In the genomic region with DNA sequence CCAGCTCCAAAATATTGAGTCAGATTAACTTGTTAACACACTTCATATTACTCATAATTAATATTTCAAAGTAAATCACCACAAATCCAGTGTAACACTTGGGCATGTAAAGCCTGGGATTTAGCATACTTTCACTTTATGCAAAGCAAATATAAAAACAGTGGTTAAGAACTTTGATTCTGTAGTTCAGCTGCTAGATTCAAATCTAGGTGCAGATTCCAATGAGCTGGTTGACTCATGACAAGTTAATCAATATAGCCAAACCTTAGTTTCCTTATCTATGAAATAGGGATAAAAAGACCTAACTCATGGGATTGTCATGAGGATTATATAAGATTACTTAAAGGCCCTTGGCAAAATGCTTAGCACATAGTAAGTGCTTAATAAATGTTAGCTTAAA, we compare ENCODE assay signal across 21 cellular contexts. TPM values are rescaled to one million over a fixed set of nuclear protein-coding genes. Genes with fewer than 3 reads are reported as not detected.
DNase-seq lines count a peak whose midpoint lies in the region; ATAC-seq, FAIRE-seq and TF ChIP-seq lines count a peak whose summit lies in the region.
"Had no signal": no experiment of that assay in that cellular context is flagged by ENCODE, and none has a peak within 500 bp of the region (broad histone marks: within the 10 kb centered on the region; RNA-seq: fewer than 3 reads in every experiment).

No MANE protein-coding gene starts in this region.

- no peaks in the 10 kb centered on the region for H3K36me3 Mint-ChIP-seq in glutamatergic neuron (ENCODE audit: unreplicated experiment)
- H3K36me3 Mint-ChIP-seq: CD4-positive, CD25-positive, alpha-beta regulatory T cell; CD8-positive, alpha-beta memory T cell had no signal

- no peak overlapping the region for H2AFZ ChIP-seq in HepG2 (ENCODE audit: low read length)
- H2AFZ ChIP-seq: GM23338 had no signal

- FAIRE-seq in HepG2 (lab: Jason Lieb, UNC) (no peak), small intestine (lab: Jason Lieb, UNC) (no peak)
- FAIRE-seq: A204.1, G401.6, GM12891, H54 had no signal

- H3K79me2 ChIP-seq in HepG2 (ENCODE audit: insufficient read depth, low read length) = no peaks in the 10 kb centered on the region

- in situ Hi-C loops in HepG2 (cut with HindIII; ENCODE audit: extremely low pct_ligation_motif_present, low pct_unique_long_range_greater_than_20kb) = no loop called here

- no TSS peak for BruUV-seq in HepG2 (replicated peaks; lab: Mats Ljungman, UMichigan)

- no peaks in the 10 kb centered on the region for H3K27me3 Mint-ChIP-seq in glutamatergic neuron (ENCODE audit: unreplicated experiment)
- H3K27me3 Mint-ChIP-seq: CD4-positive, CD25-positive, alpha-beta regulatory T cell had no signal

- TF ChIP-seq EP300 in HepG2 (IDR thresholded peaks at IDR 0.05; ENCODE audit: low read depth in 2 of 2, low read length in 2 of 2) (no peak), HepG2 (CRISPR knock-in tag; IDR thresholded peaks at IDR 0.05; ENCODE audit: borderline replicate concordance) (no peak)

- H3K27ac Mint-ChIP-seq in glutamatergic neuron (ENCODE audit: unreplicated experiment) = peak overlapping the region; percentile 43
- H3K27ac Mint-ChIP-seq: CD4-positive, CD25-positive, alpha-beta regulatory T cell; CD8-positive, alpha-beta memory T cell; GM23338 had no signal

- H3K9me3 ChIP-seq in liver (ENCODE audit: control insufficient read depth in 4 of 4, low read length in 3 of 4) (no peaks in the 10 kb centered on the region), HepG2 (ENCODE audit: low read length) (no peaks in the 10 kb centered on the region), small intestine (ENCODE audit: control insufficient read depth, low read depth) (no peaks in the 10 kb centered on the region), left lung (no peaks in the 10 kb centered on the region)
- H3K9me3 ChIP-seq: BE2C had no signal

- no peak overlapping the region for H3K4me3 Mint-ChIP-seq in glutamatergic neuron (ENCODE audit: unreplicated experiment)
- H3K4me3 Mint-ChIP-seq: CD4-positive, CD25-positive, alpha-beta regulatory T cell; CD8-positive, alpha-beta memory T cell; GM23338 had no signal

- ATAC-seq in HepG2 = no peak
- no peak for ATAC-seq in left lung
- ATAC-seq in GM18868 (IDR thresholded peaks at IDR 0.05; ENCODE audit: unreplicated experiment) = no peak
- ATAC-seq: GM23338 had no signal

- H3K27me3 ChIP-seq in liver (ENCODE audit: control insufficient read depth in 4 of 4, insufficient read depth in 4 of 4, low read length in 3 of 4) = no peaks in the 10 kb centered on the region
- H3K27me3 ChIP-seq in HepG2 (ENCODE audit: control insufficient read depth in 1 of 2, insufficient read depth in 2 of 2, low read length in 2 of 2) = no peaks in the 10 kb centered on the region
- H3K27me3 ChIP-seq in small intestine (ENCODE audit: control insufficient read depth in 2 of 2, insufficient read depth in 2 of 2, low read length in 2 of 2) = no peaks in the 10 kb centered on the region
- no peaks in the 10 kb centered on the region for H3K27me3 ChIP-seq in left lung
- H3K27me3 ChIP-seq: BE2C had no signal

- POLR2A ChIA-PET in HepG2 (lab: Yijun Ruan, JAX) = no interaction called here

- peaks cover 5% of the 10 kb centered on the region for H3K9me3 Mint-ChIP-seq in glutamatergic neuron (ENCODE audit: unreplicated experiment)
- H3K9me3 Mint-ChIP-seq: GM23338 had no signal

- TF ChIP-seq CTCF in liver (IDR thresholded peaks at IDR 0.05; ENCODE audit: low read depth, low read length, missing input control) (no peak), HepG2 (CRISPR knock-in tag; IDR thresholded peaks at IDR 0.05) (no peak), glutamatergic neuron (IDR thresholded peaks at IDR 0.05; ENCODE audit: partially characterized antibody, unreplicated experiment) (no peak), left lung (IDR thresholded peaks at IDR 0.05) (no peak)

- H3K9ac ChIP-seq in liver (ENCODE audit: low read depth in 1 of 2, low read length in 2 of 2) (no peak overlapping the region), HepG2 (ENCODE audit: insufficient read depth, low read depth, low read length) (no peak overlapping the region)

- H3K36me3 ChIP-seq in liver (ENCODE audit: control insufficient read depth in 4 of 4, insufficient read depth in 3 of 4, low read depth in 1 of 4, low read length in 3 of 4) (no peaks in the 10 kb centered on the region), HepG2 (replicated peaks in 1 of 2; ENCODE audit: control insufficient read depth in 1 of 2, insufficient read depth in 2 of 2, low read length in 2 of 2) (no peaks in the 10 kb centered on the region), small intestine (ENCODE audit: control insufficient read depth in 2 of 2, insufficient read depth in 2 of 2, low read length in 2 of 2) (no peaks in the 10 kb centered on the region), left lung (no peaks in the 10 kb centered on the region)
- H3K36me3 ChIP-seq: BE2C had no signal

- intact Hi-C loops in HepG2 (cut with micrococcal nuclease; ENCODE audit: unreplicated experiment) = no loop called here
- intact Hi-C loops in left lung (cut with DNase I) = no loop called here

- H4K20me1 ChIP-seq in HepG2 (ENCODE audit: insufficient read depth, low read length) = no peaks in the 10 kb centered on the region

- H3K4me2 ChIP-seq in HepG2 (ENCODE audit: low read depth, low read length) = no peak overlapping the region
- H3K4me2 ChIP-seq: GM23338 had no signal

- DNase-seq in HepG2 (ENCODE audit: low spot score) (no peak), glutamatergic neuron (no peak), small intestine (peak; percentile 76), left lung (no peak), SHP77 treated with DMSO at 0.1 percent for 48 hours (lab: John Stamatoyannopoulos, UW) (no peak)
- DNase-seq: ACHN; BE2C; C1 segment of cervical spinal cord; CD4-positive, CD25-positive, alpha-beta regulatory T cell; CD8-positive, alpha-beta memory T cell; COR-L47; HCEC 1CT; IMR-90 had no signal

- H3K4me1 ChIP-seq in liver (ENCODE audit: control insufficient read depth in 4 of 4, insufficient read depth in 4 of 4, low read length in 3 of 4) (peaks cover 0 to 6% (median 3%) of the 10 kb centered on the region in 4 donors), HepG2 (ENCODE audit: insufficient read depth, low read length) (no peaks in the 10 kb centered on the region), small intestine (ENCODE audit: control insufficient read depth in 2 of 2, insufficient read depth in 1 of 2, low read depth in 1 of 2, low read length in 1 of 2) (peaks cover 2 to 4% of the 10 kb centered on the region in 2 donors), left lung (no peaks in the 10 kb centered on the region)

- peaks cover 33% of the 10 kb centered on the region for H3K4me1 Mint-ChIP-seq in glutamatergic neuron (ENCODE audit: low read depth, unreplicated experiment)
- H3K4me1 Mint-ChIP-seq: CD4-positive, CD25-positive, alpha-beta regulatory T cell; CD8-positive, alpha-beta memory T cell had no signal

- TF ChIP-seq RAD21 in liver (IDR thresholded peaks at IDR 0.05) = no peak
- TF ChIP-seq RAD21 in HepG2 (CRISPR knock-in tag; IDR thresholded peaks at IDR 0.05) = no peak

- CTCF ChIA-PET in HepG2 (lab: Yijun Ruan, JAX; ENCODE audit: low intra/inter-chr PET ratio, low total read pairs) = no interaction called here

- H3K4me3 ChIP-seq in liver (ENCODE audit: low read depth in 1 of 3, low read length in 3 of 3) (no peak overlapping the region), HepG2 (replicated peaks in 1 of 3; ENCODE audit: insufficient read depth in 1 of 3, low read depth in 2 of 3, low read length in 3 of 3) (no peak overlapping the region), small intestine (ENCODE audit: low read depth in 1 of 2, low read length in 2 of 2) (no peak overlapping the region), left lung (no peak overlapping the region)
- H3K4me3 ChIP-seq: GM23338 had no signal

- no peak for TF ChIP-seq POLR2A in HepG2 (IDR thresholded peaks at IDR 0.05; ENCODE audit: insufficient read depth in 1 of 2, low read depth in 2 of 2, low read length in 2 of 2)

- H3K27ac ChIP-seq in liver (ENCODE audit: low read depth in 1 of 2, low read length in 2 of 2) = no peak overlapping the region
- H3K27ac ChIP-seq in HepG2 (ENCODE audit: extremely low read length, insufficient read depth, low read length) = no peak overlapping the region
- no peak overlapping the region for H3K27ac ChIP-seq in small intestine (ENCODE audit: low read depth in 1 of 2, low read length in 1 of 2)
- H3K27ac ChIP-seq in left lung = no peak overlapping the region
- H3K27ac ChIP-seq: HL-60 had no signal

TF ChIP-seq in liver, 16 proteins besides CTCF, POLR2A, EP300 and RAD21 (continues in another document):
- TF ChIP-seq NR2F2 (IDR thresholded peaks at IDR 0.05) (no peak), HNF4G (IDR thresholded peaks at IDR 0.05) (peak; percentile 12)

TF ChIP-seq in HepG2, 621 proteins besides CTCF, POLR2A, EP300 and RAD21 (continues in another document):
- TF ChIP-seq ERF (CRISPR knock-in tag; IDR thresholded peaks at IDR 0.05) = no peak
- no peak for TF ChIP-seq ZNF776 (CRISPR knock-in tag; IDR thresholded peaks at IDR 0.05)

RNA-seq across cellular contexts. Expression of gene ARHGAP42, which starts 45.9 kb away (rescaled TPM):
- total RNA-seq in liver = 10 to 100 TPM; 16.6 to 17.2 TPM
- 1 to 10 TPM; 3.8 to 7.3 TPM for polyA plus RNA-seq in liver
- 4.3 and 4.8 TPM in 2 replicates for total RNA-seq in HepG2 (2016; rRNA removed; fragmentation: Illumina TruSeq; extraction: Trizol)
- 1.1 and 1.9 TPM in 2 replicates for total RNA-seq in HepG2 (2016; cell fraction: cytosol; rRNA removed; fragmentation: Illumina TruSeq; extraction: Trizol; ENCODE audit: low read depth)
- 4.6 and 5.0 TPM in 2 replicates for total RNA-seq in HepG2 (2016; cell fraction: insoluble cytoplasmic fraction; rRNA removed; fragmentation: Illumina TruSeq; extraction: Trizol)
- total RNA-seq in HepG2 (2016; cell fraction: membrane; rRNA removed; fragmentation: Illumina TruSeq; extraction: Trizol) = 2.0 and 2.2 TPM in 2 replicates
- 5.8 and 7.5 TPM in 2 replicates for total RNA-seq in HepG2 (2016; cell fraction: nucleus; rRNA removed; fragmentation: Illumina TruSeq; extraction: Trizol)
- 2.5 and 2.7 TPM in 2 replicates for polyA plus RNA-seq in HepG2 (2011; rRNA removed)
- polyA plus RNA-seq in HepG2 (2011; cell fraction: cytosol; rRNA removed) = 1.1 and 2.3 TPM in 2 replicates
- 2.3 and 2.4 TPM in 2 replicates for polyA plus RNA-seq in HepG2 (2011; cell fraction: nucleus; rRNA removed)
- 1.4 and 2.0 TPM in 2 replicates for polyA plus RNA-seq in HepG2 (2012)
- 0.18 and 0.35 TPM in 2 replicates for polyA plus RNA-seq in HepG2 (2016; cell fraction: cytosol; fragmentation: Illumina TruSeq; extraction: Trizol; ENCODE audit: low read depth)
- 3.1 and 3.6 TPM in 2 replicates for polyA plus RNA-seq in HepG2 (2016; cell fraction: insoluble cytoplasmic fraction; fragmentation: Illumina TruSeq; extraction: Trizol; ENCODE audit: low read depth)
- 0.64 and 0.72 TPM in 2 replicates for polyA plus RNA-seq in HepG2 (2016; cell fraction: membrane; fragmentation: Illumina TruSeq; extraction: Trizol; ENCODE audit: low read depth)
- polyA plus RNA-seq in HepG2 (2016; cell fraction: nucleus; fragmentation: Illumina TruSeq; extraction: Trizol; ENCODE audit: insufficient read depth, low read depth) = 3.7 and 4.6 TPM in 2 replicates
- polyA minus RNA-seq in HepG2 (2011; rRNA and poly(A)+ RNA removed; ENCODE audit: low replicate concordance) = 1.2 and 6.8 TPM in 2 replicates
- polyA minus RNA-seq in HepG2 (2011; cell fraction: cytosol; rRNA and poly(A)+ RNA removed) = 2.6 and 4.1 TPM in 2 replicates
- polyA minus RNA-seq in HepG2 (2011; cell fraction: nucleus; rRNA and poly(A)+ RNA removed) = 8.9 and 13.4 TPM in 2 replicates
- total RNA-seq in glutamatergic neuron (ENCODE audit: unreplicated experiment) = 21.4 TPM
- 10 to 100 TPM in 2 of 3 donors, 1 to 10 TPM in 1; 4.3 to 17.0 (median 14.3) TPM for polyA plus RNA-seq in small intestine
- total RNA-seq in left lung = 10 to 100 TPM; 17.1 to 18.3 TPM
- total RNA-seq: CD4-positive, CD25-positive, alpha-beta regulatory T cell had no signal
- polyA plus RNA-seq: CD4-positive, CD25-positive, alpha-beta regulatory T cell had no signal
